In the genomic region with DNA sequence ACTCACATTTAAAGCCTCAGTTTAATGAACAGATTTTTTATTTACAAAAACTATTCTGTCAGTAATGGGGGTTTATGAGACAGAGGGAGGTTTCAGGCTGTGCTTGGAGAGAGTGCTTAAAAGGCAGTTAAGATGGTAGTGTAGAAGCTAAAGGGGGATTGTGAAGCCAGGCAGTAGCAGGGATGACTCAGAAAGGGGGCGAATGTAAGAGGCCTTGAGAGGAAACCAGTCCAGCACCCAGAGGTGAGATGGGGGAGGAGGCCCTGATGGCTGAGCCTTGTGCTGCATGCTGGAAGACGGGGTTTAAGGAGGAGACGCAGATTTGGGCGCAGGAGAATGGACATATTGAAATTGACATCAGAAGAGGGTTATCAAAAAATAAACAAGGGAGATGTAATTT, we compare ENCODE assay signal across 1 cellular context.
TF ChIP-seq lines count a peak whose summit lies in the region.

No MANE protein-coding gene starts in this region.

TF ChIP-seq in HepG2, 621 proteins besides CTCF, POLR2A, EP300 and RAD21 (continued from another document):
- TF ChIP-seq FOSL2 (CRISPR knock-in tag; IDR thresholded peaks at IDR 0.05) (peak; percentile 47; the same call in 1 of the 2 replicates), CREM (IDR thresholded peaks at IDR 0.05) (no peak), CREM (CRISPR knock-in tag; IDR thresholded peaks at IDR 0.05) (no peak), ZZZ3 (CRISPR knock-in tag; IDR thresholded peaks at IDR 0.05; ENCODE audit: borderline replicate concordance) (no peak)
